19 cellular contexts compared by ENCODE assay signal in genomic region chr5:130710596-130710995, GRCh38.
DNase-seq lines count a peak whose midpoint lies in the region; ATAC-seq and TF ChIP-seq lines count a peak whose summit lies in the region.
"Had no signal": no experiment of that assay in that cellular context is flagged by ENCODE, and none has a peak within 500 bp of the region (broad histone marks: within the 10 kb centered on the region; RNA-seq: fewer than 3 reads in every experiment).

No MANE protein-coding gene starts in this region.

- no peaks in the 10 kb centered on the region for H3K27me3 ChIP-seq in adipocyte (replicated peaks; ENCODE audit: control insufficient read depth, insufficient read depth, low read length)
- H3K27me3 ChIP-seq in osteoblast (ENCODE audit: insufficient read depth, low read length) = no peaks in the 10 kb centered on the region
- H3K27me3 ChIP-seq: cardiac muscle cell, neutrophil, stomach had no signal

- H3K4me1 ChIP-seq in adipocyte (ENCODE audit: control insufficient read depth, insufficient read depth, low read length) (peaks cover 4% of the 10 kb centered on the region), osteoblast (ENCODE audit: insufficient read depth, low read length) (peaks cover 4% of the 10 kb centered on the region)
- H3K4me1 ChIP-seq: stomach had no signal

- no peak for TF ChIP-seq CTCF in fibroblast of pulmonary artery (IDR thresholded peaks at IDR 0.05; ENCODE audit: low read length, missing control alignments)
- TF ChIP-seq CTCF in osteoblast (IDR thresholded peaks at IDR 0.05; ENCODE audit: extremely low read depth, low read depth, low read length) = no peak

- H3K4me2 ChIP-seq in osteoblast (ENCODE audit: insufficient read depth, low read length) = no peak overlapping the region

- H2AFZ ChIP-seq in osteoblast (ENCODE audit: low read length) = peak overlapping the region; percentile 36

- H4K20me1 ChIP-seq in osteoblast (ENCODE audit: insufficient read depth, low read length) = no peaks in the 10 kb centered on the region

- H3K4me3 ChIP-seq in adipocyte (ENCODE audit: low read length) (no peak overlapping the region), fibroblast of pulmonary artery (replicated peaks; ENCODE audit: low read depth, low read length) (no peak overlapping the region), osteoblast (ENCODE audit: insufficient read depth, low read length) (no peak overlapping the region)
- H3K4me3 ChIP-seq: cardiac muscle cell, skin epidermis, stomach had no signal

- H3K36me3 ChIP-seq in adipocyte (ENCODE audit: control insufficient read depth, insufficient read depth, low read length, severe bottlenecking) (no peaks in the 10 kb centered on the region), osteoblast (ENCODE audit: insufficient read depth, low read length) (no peaks in the 10 kb centered on the region)
- H3K36me3 ChIP-seq: cardiac muscle cell, neutrophil, stomach had no signal

- ATAC-seq in GM19351 (IDR thresholded peaks at IDR 0.05; ENCODE audit: unreplicated experiment) = no peak

- no peaks in the 10 kb centered on the region for H3K79me2 ChIP-seq in osteoblast (ENCODE audit: insufficient read depth, low read length)

- no peaks in the 10 kb centered on the region for H3K9me3 ChIP-seq in adipocyte (ENCODE audit: control insufficient read depth, low read length)
- H3K9me3 ChIP-seq in osteoblast (ENCODE audit: low read depth, low read length) = no peaks in the 10 kb centered on the region
- H3K9me3 ChIP-seq: neutrophil, stomach had no signal

- no peak overlapping the region for H3K9ac ChIP-seq in adipocyte (ENCODE audit: low read length)

- peak overlapping the region; percentile 41 for H3K27ac ChIP-seq in osteoblast (ENCODE audit: low read depth, low read length)
- H3K27ac ChIP-seq: cardiac muscle cell, HL-60, neutrophil, skin epidermis, stomach, VCaP had no signal

- DNase-seq in DMS53 treated with DMSO at 0.1 percent for 48 hours (lab: John Stamatoyannopoulos, UW; ENCODE audit: unreplicated experiment) = peak; percentile 21
- peak; percentile 40 for DNase-seq in adipocyte (ENCODE audit: low read depth)
- DNase-seq in fibroblast of pulmonary artery (ENCODE audit: low read depth) = peak; percentile 89
- no peak for DNase-seq in osteoblast (ENCODE audit: insufficient read length, low spot score, missing footprints)
- DNase-seq in dermis blood vessel endothelial cell = no peak
- no peak for DNase-seq in stimulated activated CD4-positive, alpha-beta T cell treated with anti-CD3 and anti-CD28 coated beads, Interleukin-1b, Interleukin-23, amount 100 ng/mL, for 48 hours
- DNase-seq in T-helper 9 cell = no peak
- DNase-seq: activated effector memory CD4-positive, alpha-beta T cell treated with Interleukin-2 at 50 U/mL for 16 hours; erythroblast; NCI-H1694 treated with DMSO at 0.1 percent for 48 hours; NCI-H510A treated with DMSO at 0.1 percent for 48 hours; OCI-M1; stomach had no signal

Comparison
In these comparisons a context has a peak if more than half of its experiments do, and no peak if none do; other contexts are left out.
1. DNase-seq: peak in DMS53 treated with DMSO at 0.1 percent for 48 hours (single experiment), adipocyte (single experiment) and fibroblast of pulmonary artery (single experiment); none in osteoblast (single experiment), dermis blood vessel endothelial cell (single experiment), stimulated activated CD4-positive, alpha-beta T cell treated with anti-CD3 and anti-CD28 coated beads, Interleukin-1b, Interleukin-23, amount 100 ng/mL, for 48 hours (single experiment) and T-helper 9 cell (single experiment).